ENCODE assay signal across 9 cellular contexts in the genomic region with DNA sequence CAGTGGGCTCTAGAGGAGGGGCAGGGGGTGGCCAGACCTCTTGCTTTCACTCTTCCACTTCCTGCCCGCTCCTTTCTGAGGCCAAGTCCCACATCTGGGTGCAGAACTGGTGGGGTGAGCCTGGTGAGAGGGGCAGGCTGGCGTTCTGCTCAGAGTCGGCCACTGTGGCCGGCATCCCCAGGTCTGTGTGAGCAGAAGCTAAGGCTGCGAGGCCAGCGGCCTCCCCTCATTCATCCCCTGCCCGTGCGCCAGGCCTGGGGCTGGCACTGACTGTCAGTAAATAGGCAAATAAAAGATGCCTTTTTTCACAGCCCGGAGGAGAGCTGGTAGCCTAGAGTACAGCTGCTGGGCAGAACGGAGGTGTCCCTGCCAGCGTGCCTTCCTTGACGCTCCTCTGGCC. TPM values are rescaled to one million over a fixed set of nuclear protein-coding genes. Genes with fewer than 3 reads are reported as not detected.
DNase-seq lines count a peak whose midpoint lies in the region; FAIRE-seq and TF ChIP-seq lines count a peak whose summit lies in the region.
"Had no signal": no experiment of that assay in that cellular context is flagged by ENCODE, and none has a peak within 500 bp of the region (broad histone marks: within the 10 kb centered on the region; RNA-seq: fewer than 3 reads in every experiment).

No MANE protein-coding gene starts in this region.

- H3K27me3 Mint-ChIP-seq in activated T-cell treated with anti-CD3 and anti-CD28 coated beads, Interleukin-2, amount 50 U/mL, for 24 hours, result peaks cover 27% of the 10 kb centered on the region
- H3K27me3 Mint-ChIP-seq in activated T-helper 1 cell treated with anti-CD3 and anti-CD28 coated beads, Interleukin-12 subunit alpha, Interleukin-12 subunit beta, Interleukin-2, Interleukin-4 antibody, amounts not matched to agents 30 ng/mL and 10 ng/mL and 1 ng/mL, durations not matched to agents 14 hours and 24 hours and 36 hours (ENCODE audit: insufficient read depth), result peaks cover 32% of the 10 kb centered on the region

- no peak for TF ChIP-seq POLR2A in stomach (IDR thresholded peaks at IDR 0.05)
- no peak for TF ChIP-seq POLR2A in GM12891 (IDR thresholded peaks at IDR 0.05; ENCODE audit: low read depth, low read length)
- no peak for TF ChIP-seq POLR2A in transverse colon (IDR thresholded peaks at IDR 0.05)

- 72 to 81% (median 75%) methylated on average over 6 to 12 of the region's 12 CpGs for WGBS in stomach, 5 donors
- WGBS in transverse colon (ENCODE audit: low coverage in 1 of 2), 2 donors, result 86% methylated on average over 12 of the region's 12 CpGs; no CpG with 5 or more reads in 1 of the 2 donors

- FAIRE-seq in GM12891 (lab: Jason Lieb, UNC), result no peak

- H3K36me3 Mint-ChIP-seq in activated T-cell treated with anti-CD3 and anti-CD28 coated beads, Interleukin-2, amount 50 U/mL, for 24 hours (ENCODE audit: low read depth), result peaks cover 5% of the 10 kb centered on the region
- no peaks in the 10 kb centered on the region for H3K36me3 Mint-ChIP-seq in activated T-helper 1 cell treated with anti-CD3 and anti-CD28 coated beads, Interleukin-12 subunit alpha, Interleukin-12 subunit beta, Interleukin-2, Interleukin-4 antibody, amounts not matched to agents 30 ng/mL and 10 ng/mL and 1 ng/mL, durations not matched to agents 14 hours and 24 hours and 36 hours (ENCODE audit: low read depth)

- H3K9me3 Mint-ChIP-seq in activated T-cell treated with anti-CD3 and anti-CD28 coated beads, Interleukin-2, amount 50 U/mL, for 24 hours, result no peaks in the 10 kb centered on the region
- no peaks in the 10 kb centered on the region for H3K9me3 Mint-ChIP-seq in activated T-helper 1 cell treated with anti-CD3 and anti-CD28 coated beads, Interleukin-12 subunit alpha, Interleukin-12 subunit beta, Interleukin-2, Interleukin-4 antibody, amounts not matched to agents 30 ng/mL and 10 ng/mL and 1 ng/mL, durations not matched to agents 14 hours and 24 hours and 36 hours

- in situ Hi-C loops in transverse colon (cut with MboI; ENCODE audit: low pct_ligation_motif_present in 1 of 4, low pct_unique_long_range_greater_than_20kb in 1 of 4, low sequenced_read_pairs in 3 of 4), result no loop called here

- H3K4me1 ChIP-seq in iPS-18a (ENCODE audit: control insufficient read depth, low read depth, low read length) (peaks cover 1% of the 10 kb centered on the region), stomach (peaks cover 18 to 26% (median 23%) of the 10 kb centered on the region in 4 donors), transverse colon (peaks cover 13 to 33% (median 15%) of the 10 kb centered on the region in 4 donors)

- H3K4me3 Mint-ChIP-seq in activated T-cell treated with anti-CD3 and anti-CD28 coated beads, Interleukin-2, amount 50 U/mL, for 24 hours, result peak overlapping the region; percentile 75
- peak overlapping the region; percentile 84 for H3K4me3 Mint-ChIP-seq in activated T-helper 1 cell treated with anti-CD3 and anti-CD28 coated beads, Interleukin-12 subunit alpha, Interleukin-12 subunit beta, Interleukin-2, Interleukin-4 antibody, amounts not matched to agents 30 ng/mL and 10 ng/mL and 1 ng/mL, durations not matched to agents 14 hours and 24 hours and 36 hours

- no peak for TF ChIP-seq CTCF in stomach (IDR thresholded peaks at IDR 0.05)
- no peak for TF ChIP-seq CTCF in GM10266 (IDR thresholded peaks at IDR 0.05; ENCODE audit: control insufficient read depth, insufficient read depth, low read depth, missing control alignments)
- TF ChIP-seq CTCF in transverse colon (IDR thresholded peaks at IDR 0.05), result no peak

- intact Hi-C loops in activated T-helper 1 cell treated with anti-CD3 and anti-CD28 coated beads, Interleukin-12 subunit alpha, Interleukin-12 subunit beta, Interleukin-2, Interleukin-4 antibody, amounts not matched to agents 30 ng/mL and 10 ng/mL and 1 ng/mL, durations not matched to agents 14 hours and 24 hours and 36 hours (cut with micrococcal nuclease), result loop anchor here (2.0 kb wide), 1 partner anchor 23 kb away; no protein-coding TSS in a partner anchor
- intact Hi-C loops in stomach (cut with DNase I; ENCODE audit: low total_unique reads), result no loop called here
- intact Hi-C loops in transverse colon (cut with DNase I; ENCODE audit: low total_unique reads), result no loop called here

- H3K4me1 Mint-ChIP-seq in activated T-cell treated with anti-CD3 and anti-CD28 coated beads, Interleukin-2, amount 50 U/mL, for 24 hours (ENCODE audit: low read depth), result peaks cover 12% of the 10 kb centered on the region
- H3K4me1 Mint-ChIP-seq in activated T-helper 1 cell treated with anti-CD3 and anti-CD28 coated beads, Interleukin-12 subunit alpha, Interleukin-12 subunit beta, Interleukin-2, Interleukin-4 antibody, amounts not matched to agents 30 ng/mL and 10 ng/mL and 1 ng/mL, durations not matched to agents 14 hours and 24 hours and 36 hours (ENCODE audit: low read depth), result no peaks in the 10 kb centered on the region

- H3K36me3 ChIP-seq in iPS-18a (ENCODE audit: control insufficient read depth, low read depth, low read length), result no peaks in the 10 kb centered on the region
- H3K36me3 ChIP-seq in stomach, result peaks cover 0 to 14% (median 6%) of the 10 kb centered on the region in 4 donors
- H3K36me3 ChIP-seq in transverse colon, result no peaks in the 10 kb centered on the region

- TF ChIP-seq EP300 in stomach (IDR thresholded peaks at IDR 0.05), result no peak
- TF ChIP-seq EP300 in transverse colon (IDR thresholded peaks at IDR 0.05; ENCODE audit: low read depth), result no peak

- H3K4me3 ChIP-seq in iPS-18a (ENCODE audit: low read length) (peak overlapping the region; percentile 51), stomach (peak overlapping the region; percentile 59 to 85 (median 70)), transverse colon (peak overlapping the region in 2 of 4 donors; percentile 57 to 63)

- no peak for DNase-seq in activated T-cell treated with anti-CD3 and anti-CD28 coated beads, Interleukin-2, amount 50 U/mL, for 24 hours
- DNase-seq in activated T-cell treated with anti-CD3 and anti-CD28 coated beads for 4 hours (no peak), stomach (no peak), GM10266 (ENCODE audit: extremely low spot score) (no peak), GM12891 (ENCODE audit: insufficient read length, low spot score) (no peak), transverse colon (no peak)
- DNase-seq in activated T-helper 1 cell treated with anti-CD3 and anti-CD28 coated beads, Interleukin-12 subunit alpha, Interleukin-12 subunit beta, Interleukin-2, Interleukin-4 antibody, amounts not matched to agents 30 ng/mL and 10 ng/mL and 1 ng/mL, durations not matched to agents 14 hours and 24 hours and 36 hours (ENCODE audit: low spot score), result no peak
- DNase-seq: NCI-H1105 treated with DMSO at 0.1 percent for 48 hours had no signal

- no peak overlapping the region for H3K9ac ChIP-seq in iPS-18a (ENCODE audit: low read length)

- H3K27ac ChIP-seq in iPS-18a (ENCODE audit: low read length) (no peak overlapping the region), stomach (peak overlapping the region in 2 of 5 donors; percentile 72 to 77), transverse colon (no peak overlapping the region)

- H3K27me3 ChIP-seq in iPS-18a (ENCODE audit: control insufficient read depth, insufficient read depth, low read length) (peaks cover 35% of the 10 kb centered on the region), stomach (peaks cover 0 to 34% (median 0%) of the 10 kb centered on the region in 3 donors), transverse colon (peaks cover 26% of the 10 kb centered on the region)

- H3K9me3 ChIP-seq in iPS-18a (ENCODE audit: control insufficient read depth, low read depth, low read length) (no peaks in the 10 kb centered on the region), stomach (no peaks in the 10 kb centered on the region), transverse colon (no peaks in the 10 kb centered on the region)

- H3K27ac Mint-ChIP-seq in activated T-cell treated with anti-CD3 and anti-CD28 coated beads, Interleukin-2, amount 50 U/mL, for 24 hours, result peak overlapping the region; percentile 18
- no peak overlapping the region for H3K27ac Mint-ChIP-seq in activated T-helper 1 cell treated with anti-CD3 and anti-CD28 coated beads, Interleukin-12 subunit alpha, Interleukin-12 subunit beta, Interleukin-2, Interleukin-4 antibody, amounts not matched to agents 30 ng/mL and 10 ng/mL and 1 ng/mL, durations not matched to agents 14 hours and 24 hours and 36 hours

TF ChIP-seq in GM12891, 5 proteins besides CTCF, POLR2A, EP300 and RAD21:
- TF ChIP-seq POLR2AphosphoS5 (IDR thresholded peaks at IDR 0.05; ENCODE audit: low read depth, low read length), result no peak
- TF ChIP-seq SPI1 (IDR thresholded peaks at IDR 0.05; ENCODE audit: low read depth, low read length), result no peak
- no peak for TF ChIP-seq TAF1 (IDR thresholded peaks at IDR 0.05; ENCODE audit: low read depth, low read length)
- TF ChIP-seq POU2F2 (IDR thresholded peaks at IDR 0.05; ENCODE audit: low read depth, low read length), result no peak
- TF ChIP-seq PAX5 (IDR thresholded peaks at IDR 0.05; ENCODE audit: insufficient read depth, low read length, severe bottlenecking), result no peak

RNA-seq across cellular contexts. Expression of gene DEF8, which starts 1.2 kb away (rescaled TPM):
- total RNA-seq in activated T-helper 1 cell treated with anti-CD3 and anti-CD28 coated beads, Interleukin-12 subunit alpha, Interleukin-12 subunit beta, Interleukin-2, Interleukin-4 antibody, amounts not matched to agents 30 ng/mL and 10 ng/mL and 1 ng/mL, durations not matched to agents 14 hours and 24 hours and 36 hours, result 42.5 and 43.9 TPM in 2 replicates
- total RNA-seq in stomach, result 100 to 1,000 TPM in 1 of 5 donors, 10 to 100 TPM in 4; 26.4 to 329 (median 56.1) TPM
- polyA plus RNA-seq in stomach, result 10 to 100 TPM; 52.5 to 74.6 (median 61.9) TPM
- polyA plus RNA-seq in GM12891 (2012; ENCODE audit: low read depth, missing spikeins), result 22.5 TPM
- total RNA-seq in transverse colon, result 10 to 100 TPM; 54.8 to 96.7 (median 78.1) TPM

RNA-seq across cellular contexts. Expression of gene TUBB3, which starts 26.6 kb away (rescaled TPM):
- total RNA-seq in activated T-helper 1 cell treated with anti-CD3 and anti-CD28 coated beads, Interleukin-12 subunit alpha, Interleukin-12 subunit beta, Interleukin-2, Interleukin-4 antibody, amounts not matched to agents 30 ng/mL and 10 ng/mL and 1 ng/mL, durations not matched to agents 14 hours and 24 hours and 36 hours, result 2.0 and 2.6 TPM in 2 replicates
- total RNA-seq in stomach (10 to 100 TPM in 1 of 5 donors, 1 to 10 TPM in 1, under 1 TPM in 1, not detected in 2; 0.29 to 14.5 (median 1.0) TPM), transverse colon (10 to 100 TPM in 1 of 4 donors, 1 to 10 TPM in 3; 2.4 to 12.7 (median 4.6) TPM)
- polyA plus RNA-seq in stomach, result 1 to 10 TPM; 2.4 to 8.2 (median 5.0) TPM
- polyA plus RNA-seq in GM12891 (2012; ENCODE audit: low read depth, missing spikeins), result 1.6 TPM

RNA-seq across cellular contexts. Expression of gene MC1R, which starts 31.1 kb away (rescaled TPM):
- 5.5 and 5.6 TPM in 2 replicates for total RNA-seq in activated T-helper 1 cell treated with anti-CD3 and anti-CD28 coated beads, Interleukin-12 subunit alpha, Interleukin-12 subunit beta, Interleukin-2, Interleukin-4 antibody, amounts not matched to agents 30 ng/mL and 10 ng/mL and 1 ng/mL, durations not matched to agents 14 hours and 24 hours and 36 hours
- total RNA-seq in stomach (10 to 100 TPM in 1 of 5 donors, 1 to 10 TPM in 4; 1.3 to 11.3 (median 6.7) TPM), transverse colon (1 to 10 TPM; 2.9 to 7.2 (median 6.7) TPM)
- polyA plus RNA-seq in stomach, result 1 to 10 TPM; 1.4 to 3.9 (median 1.8) TPM
- polyA plus RNA-seq in GM12891 (2012; ENCODE audit: low read depth, missing spikeins), result 0.67 TPM
